In genomic region chr2:230666885-230667712, GRCh38 we compare ENCODE assay signal across 8 cellular contexts. TPM values are rescaled to one million over a fixed set of nuclear protein-coding genes. Genes with fewer than 3 reads are reported as not detected.
A peak's percentile ranks its signal among the peaks of the same experiment; 100 is the strongest.
DNase-seq lines count a peak whose midpoint lies in the region; ATAC-seq and TF ChIP-seq lines count a peak whose summit lies in the region.

No MANE protein-coding gene starts in this region.

- peaks cover 2 to 5% (median 5%) of the 10 kb centered on the region in 3 donors for H3K27me3 Mint-ChIP-seq in CD14-positive monocyte (ENCODE audit: low read depth in 3 of 3)

- H3K36me3 ChIP-seq in adrenal gland (replicated peaks in 1 of 2) = no peaks in the 10 kb centered on the region
- H3K36me3 ChIP-seq in lower lobe of right lung = no peaks in the 10 kb centered on the region

- intact Hi-C loops in CD14-positive monocyte (cut with micrococcal nuclease) = loop anchor here (5.0 to 10.0 kb wide), 4 partner anchors 45 to 252 kb away; partner anchors contain the start of genes CAB39 (in 2 of the 2) and SP100 (in 1 of the 2)
- intact Hi-C loops in adrenal gland (cut with DNase I) = no loop called here
- intact Hi-C loops in lower lobe of right lung (cut with DNase I) = no loop called here

- H3K4me1 ChIP-seq in adrenal gland (replicated peaks in 1 of 2) (no peaks in the 10 kb centered on the region), lower lobe of right lung (peaks cover 55% of the 10 kb centered on the region)

- 60 to 80% (median 71%) methylated on average over 5 to 9 of the region's 9 CpGs for WGBS in adrenal gland, 4 donors

- no peaks in the 10 kb centered on the region for H3K36me3 Mint-ChIP-seq in CD14-positive monocyte

- ATAC-seq in lower lobe of right lung (peak; percentile 70 to 78), HG03280 (IDR thresholded peaks at IDR 0.05; ENCODE audit: unreplicated experiment) (no peak), HG02884 (IDR thresholded peaks at IDR 0.05; ENCODE audit: unreplicated experiment) (no peak)

- peak overlapping the region; percentile 20 to 51 for H3K4me3 Mint-ChIP-seq in CD14-positive monocyte

- H3K27me3 ChIP-seq in adrenal gland (no peaks in the 10 kb centered on the region), lower lobe of right lung (ENCODE audit: low read depth) (no peaks in the 10 kb centered on the region)

- H3K4me1 Mint-ChIP-seq in CD14-positive monocyte = peaks cover 90% of the 10 kb centered on the region

- no peak for TF ChIP-seq POLR2A in adrenal gland (IDR thresholded peaks at IDR 0.05)

- H3K9me3 Mint-ChIP-seq in CD14-positive monocyte = peaks cover 0 to 2% (median 0%) of the 10 kb centered on the region in 7 donors

- H3K9me3 ChIP-seq in adrenal gland (replicated peaks in 1 of 3) = no peaks in the 10 kb centered on the region
- H3K9me3 ChIP-seq in lower lobe of right lung = no peaks in the 10 kb centered on the region

- peak overlapping the region; percentile 93 to 98 (median 96) for H3K27ac Mint-ChIP-seq in CD14-positive monocyte

- peak overlapping the region in 3 of 5 donors; percentile 20 to 85 (median 49) for H3K27ac ChIP-seq in adrenal gland
- H3K27ac ChIP-seq in lower lobe of right lung = peak overlapping the region; percentile 70

- TF ChIP-seq CTCF in CD14-positive monocyte (IDR thresholded peaks at IDR 0.05) = no peak
- TF ChIP-seq CTCF in adrenal gland (IDR thresholded peaks at IDR 0.05) = no peak
- TF ChIP-seq CTCF in lower lobe of right lung (IDR thresholded peaks at IDR 0.05) = no peak

- peak; percentile 74 for DNase-seq in CD14-positive monocyte (ENCODE audit: low spot score)
- DNase-seq in M059J (ENCODE audit: low read depth) = peak; percentile 80
- peak in 3 of 7 donors; percentile 35 to 53 (median 37) for DNase-seq in adrenal gland
- no peak for DNase-seq in lower lobe of right lung
- DNase-seq in GM19240 (ENCODE audit: insufficient read length, low spot score) = no peak
- DNase-seq in DMS79 (lab: John Stamatoyannopoulos, UW) = no peak

- H3K4me3 ChIP-seq in adrenal gland (no peak overlapping the region), lower lobe of right lung (no peak overlapping the region)

RNA-seq across cellular contexts. Expression of gene CAB39, which starts 45.5 kb away (rescaled TPM):
- polyA plus RNA-seq in CD14-positive monocyte = 10 to 100 TPM; 33.1 to 38.3 TPM
- total RNA-seq in M059J (2014; rRNA removed; shearing (Covaris generic)) = 80.0 and 115 TPM in 2 replicates
- 10 to 100 TPM; 47.1 to 96.1 (median 58.6) TPM for total RNA-seq in adrenal gland
- polyA plus RNA-seq in adrenal gland = 10 to 100 TPM; 10.5 to 65.8 (median 19.5) TPM
- total RNA-seq in lower lobe of right lung = 78.7 TPM

Comparison
In these comparisons a context has a peak if more than half of its experiments do, and no peak if none do; other contexts are left out.
1. DNase-seq: peak in CD14-positive monocyte (single experiment) and M059J (single experiment); none in lower lobe of right lung (single experiment), GM19240 (single experiment) and DMS79 (single experiment).
2. ATAC-seq: peak in lower lobe of right lung (2 of 2); none in HG03280 (single experiment) and HG02884 (single experiment).
3. intact Hi-C loops: an anchor here in CD14-positive monocyte (5.0 to 10.0 kb wide); none called in adrenal gland and lower lobe of right lung.